In genomic region chr12:58487280-58488141, GRCh38 we compare ENCODE assay signal across 15 cellular contexts.
DNase-seq lines count a peak whose midpoint lies in the region; ATAC-seq, FAIRE-seq and TF ChIP-seq lines count a peak whose summit lies in the region.
"Had no signal": no experiment of that assay in that cellular context is flagged by ENCODE, and none has a peak within 500 bp of the region (broad histone marks: within the 10 kb centered on the region; RNA-seq: fewer than 3 reads in every experiment).

No MANE protein-coding gene starts in this region.

- no peak overlapping the region for H3K4me3 ChIP-seq in fibroblast of pulmonary artery (replicated peaks; ENCODE audit: low read depth, low read length)
- H3K4me3 ChIP-seq: GM23338, heart right ventricle, vagina had no signal

- H3K4me3 Mint-ChIP-seq in type B pancreatic cell, result peak overlapping the region; percentile 26
- H3K4me3 Mint-ChIP-seq: activated naive CD4-positive, alpha-beta T cell treated with anti-CD3 and anti-CD28 coated beads for 36 hours; GM23338 had no signal

- peaks cover 9% of the 10 kb centered on the region for H3K9me3 Mint-ChIP-seq in type B pancreatic cell
- H3K9me3 Mint-ChIP-seq: activated naive CD4-positive, alpha-beta T cell treated with anti-CD3 and anti-CD28 coated beads for 36 hours; GM23338 had no signal

- FAIRE-seq in RCC 7860 (lab: Jason Lieb, UNC), result peak; percentile 79

- H3K4me1 Mint-ChIP-seq in type B pancreatic cell (ENCODE audit: unreplicated experiment), result peaks cover 46% of the 10 kb centered on the region

- H3K27ac Mint-ChIP-seq in type B pancreatic cell, result peak overlapping the region; percentile 61
- H3K27ac Mint-ChIP-seq: activated naive CD4-positive, alpha-beta T cell treated with anti-CD3 and anti-CD28 coated beads for 36 hours; GM23338 had no signal

- no peaks in the 10 kb centered on the region for H3K36me3 Mint-ChIP-seq in type B pancreatic cell

- DNase-seq in RCC 7860 (ENCODE audit: low spot score) (peak; percentile 74), fibroblast of pulmonary artery (ENCODE audit: low read depth) (peak; percentile 76), type B pancreatic cell (ENCODE audit: extremely low spot score, unreplicated experiment) (no peak), DMS114 treated with DMSO at 0.1 percent for 48 hours (lab: John Stamatoyannopoulos, UW; ENCODE audit: unreplicated experiment) (no peak), NCI-H82 (lab: John Stamatoyannopoulos, UW) (no peak), hippocampal formation (lab: John Stamatoyannopoulos, UW) (no peak)
- DNase-seq: activated CD4-positive, alpha-beta T cell treated with anti-CD3 and anti-CD28 coated beads, Interleukin-2, amount 50 U/mL, for 4 hours; activated naive CD4-positive, alpha-beta T cell treated with anti-CD3 and anti-CD28 coated beads for 36 hours; dermis blood vessel endothelial cell; heart right ventricle; NCI-H524 had no signal

- H3K27me3 Mint-ChIP-seq in type B pancreatic cell, result no peaks in the 10 kb centered on the region

- no peak for TF ChIP-seq CTCF in fibroblast of pulmonary artery (IDR thresholded peaks at IDR 0.05; ENCODE audit: low read length, missing control alignments)
- TF ChIP-seq CTCF in type B pancreatic cell (conservative IDR thresholded peaks at IDR 0.05), result no peak

- peak; percentile 75 for ATAC-seq in GM18868 (IDR thresholded peaks at IDR 0.05; ENCODE audit: unreplicated experiment)
- ATAC-seq: GM23338, heart right ventricle, sciatic nerve had no signal

Comparison
In these comparisons a context has a peak if more than half of its experiments do, and no peak if none do; other contexts are left out.
1. DNase-seq: peak in RCC 7860 (single experiment) and fibroblast of pulmonary artery (single experiment); none in type B pancreatic cell (single experiment), DMS114 treated with DMSO at 0.1 percent for 48 hours (single experiment), NCI-H82 (single experiment) and hippocampal formation (0 of 2).